In the genomic region with DNA sequence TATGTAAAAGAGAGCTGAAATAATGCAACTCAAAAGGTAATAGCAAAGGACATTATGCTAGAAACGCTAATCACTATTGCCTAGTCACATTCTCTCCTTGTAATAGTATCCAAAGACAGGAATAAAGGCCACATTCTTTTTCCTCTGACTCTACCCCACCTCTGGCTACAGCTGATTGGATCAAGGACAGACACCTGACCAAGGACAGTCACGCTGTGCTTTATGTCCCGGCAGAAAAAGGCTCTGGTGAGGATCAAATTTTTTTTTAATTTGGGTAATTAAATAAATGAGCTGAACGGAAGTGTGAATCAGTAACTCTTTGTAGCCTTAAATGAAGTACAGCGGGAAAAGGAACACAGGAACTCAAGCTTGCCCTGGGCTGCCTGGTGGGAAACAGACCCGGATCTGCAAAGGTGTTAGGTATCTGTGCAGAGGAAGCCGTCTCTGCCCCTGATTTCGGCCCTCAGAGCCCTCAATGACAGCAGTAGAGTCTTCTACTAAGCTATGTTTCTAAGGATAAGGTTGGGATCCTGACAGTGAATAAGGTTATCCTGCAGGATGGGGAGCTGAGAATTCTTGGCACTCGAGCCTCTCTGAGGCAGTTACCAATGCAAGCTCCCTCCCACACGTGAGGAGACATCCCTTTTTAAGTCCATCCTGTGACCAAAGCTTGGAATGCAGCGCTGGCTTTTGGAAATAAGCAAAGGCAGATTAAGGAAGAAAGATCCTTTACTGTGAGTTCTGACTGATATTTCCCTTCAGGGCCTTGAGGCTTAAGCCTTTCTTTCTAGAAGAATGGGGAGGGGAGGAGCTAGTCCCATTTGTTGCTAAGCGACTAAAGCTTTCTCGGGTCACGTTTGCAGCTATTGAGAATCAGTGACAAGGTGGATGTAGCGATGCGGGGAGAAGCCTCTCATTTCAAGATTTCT, we compare ENCODE assay signal across 11 cellular contexts. TPM values are rescaled to one million over a fixed set of nuclear protein-coding genes. Genes with fewer than 3 reads are reported as not detected.
DNase-seq lines count a peak whose midpoint lies in the region; ATAC-seq and TF ChIP-seq lines count a peak whose summit lies in the region.
"Had no signal": no experiment of that assay in that cellular context is flagged by ENCODE, and none has a peak within 500 bp of the region (broad histone marks: within the 10 kb centered on the region; RNA-seq: fewer than 3 reads in every experiment).

No MANE protein-coding gene starts in this region.

- H3K4me2 ChIP-seq in osteoblast (ENCODE audit: insufficient read depth, low read length) = peak overlapping the region; percentile 40

- no peaks in the 10 kb centered on the region for H3K4me1 Mint-ChIP-seq in stimulated activated naive CD8-positive, alpha-beta T cell treated with anti-CD3 and anti-CD28 coated beads, Interleukin-15, amount 100 ng/mL, for 72 hours
- H3K4me1 Mint-ChIP-seq: activated CD4-positive, alpha-beta memory T cell treated with anti-CD3 and anti-CD28 coated beads, Interleukin-2, amount 10 ng/mL, durations not matched to agents 7 days and 5 days had no signal

- no peak overlapping the region for H3K4me3 Mint-ChIP-seq in stimulated activated naive CD8-positive, alpha-beta T cell treated with anti-CD3 and anti-CD28 coated beads, Interleukin-15, amount 100 ng/mL, for 72 hours
- H3K4me3 Mint-ChIP-seq: activated CD4-positive, alpha-beta memory T cell treated with anti-CD3 and anti-CD28 coated beads, Interleukin-2, amount 10 ng/mL, durations not matched to agents 7 days and 5 days had no signal

- TF ChIP-seq CTCF in GM12865 (IDR thresholded peaks at IDR 0.05; ENCODE audit: insufficient read depth, low read depth, low read length, missing control alignments) (no peak), osteoblast (IDR thresholded peaks at IDR 0.05; ENCODE audit: extremely low read depth, low read depth, low read length) (no peak)

- H3K4me1 ChIP-seq in osteoblast (ENCODE audit: insufficient read depth, low read length) = peaks cover 25% of the 10 kb centered on the region
- H3K4me1 ChIP-seq: colonic mucosa had no signal

- H4K20me1 ChIP-seq in osteoblast (ENCODE audit: insufficient read depth, low read length) = no peaks in the 10 kb centered on the region

- no peaks in the 10 kb centered on the region for H3K9me3 ChIP-seq in osteoblast (ENCODE audit: low read depth, low read length)
- H3K9me3 ChIP-seq: colonic mucosa had no signal

- H3K27ac ChIP-seq in osteoblast (ENCODE audit: low read depth, low read length) = peak overlapping the region; percentile 11
- H3K27ac ChIP-seq: colonic mucosa had no signal

- H3K79me2 ChIP-seq in osteoblast (ENCODE audit: insufficient read depth, low read length) = no peaks in the 10 kb centered on the region

- no peak overlapping the region for H3K27ac Mint-ChIP-seq in stimulated activated naive CD8-positive, alpha-beta T cell treated with anti-CD3 and anti-CD28 coated beads, Interleukin-15, amount 100 ng/mL, for 72 hours
- H3K27ac Mint-ChIP-seq: activated CD4-positive, alpha-beta memory T cell treated with anti-CD3 and anti-CD28 coated beads, Interleukin-2, amount 10 ng/mL, durations not matched to agents 7 days and 5 days had no signal

- no peak for ATAC-seq in GM21529 (IDR thresholded peaks at IDR 0.05; ENCODE audit: unreplicated experiment)
- no peak for ATAC-seq in GM19455 (IDR thresholded peaks at IDR 0.05; ENCODE audit: unreplicated experiment)
- no peak for ATAC-seq in stimulated activated naive CD8-positive, alpha-beta T cell treated with anti-CD3 and anti-CD28 coated beads, Interleukin-15, amount 100 ng/mL, for 72 hours

- H3K27me3 ChIP-seq in osteoblast (ENCODE audit: insufficient read depth, low read length) = no peaks in the 10 kb centered on the region
- H3K27me3 ChIP-seq: colonic mucosa had no signal

- H3K4me3 ChIP-seq in GM12865 (ENCODE audit: low read depth, low read length) (no peak overlapping the region), osteoblast (ENCODE audit: insufficient read depth, low read length) (no peak overlapping the region)
- H3K4me3 ChIP-seq: colonic mucosa had no signal

- no peaks in the 10 kb centered on the region for H3K9me3 Mint-ChIP-seq in stimulated activated naive CD8-positive, alpha-beta T cell treated with anti-CD3 and anti-CD28 coated beads, Interleukin-15, amount 100 ng/mL, for 72 hours
- H3K9me3 Mint-ChIP-seq: activated CD4-positive, alpha-beta memory T cell treated with anti-CD3 and anti-CD28 coated beads, Interleukin-2, amount 10 ng/mL, durations not matched to agents 7 days and 5 days had no signal

- no peaks in the 10 kb centered on the region for H3K27me3 Mint-ChIP-seq in stimulated activated naive CD8-positive, alpha-beta T cell treated with anti-CD3 and anti-CD28 coated beads, Interleukin-15, amount 100 ng/mL, for 72 hours
- H3K27me3 Mint-ChIP-seq: activated CD4-positive, alpha-beta memory T cell treated with anti-CD3 and anti-CD28 coated beads, Interleukin-2, amount 10 ng/mL, durations not matched to agents 7 days and 5 days had no signal

- H2AFZ ChIP-seq in osteoblast (ENCODE audit: low read length) = peak overlapping the region; percentile 88

- DNase-seq in GM12865 (ENCODE audit: low read depth) = peak; percentile 5
- peak; percentile 44 for DNase-seq in NCI-H748 treated with DMSO at 0.1 percent for 48 hours (lab: John Stamatoyannopoulos, UW)
- DNase-seq in fibroblast of gingiva (ENCODE audit: low read depth) = peak; percentile 27
- no peak for DNase-seq in osteoblast (ENCODE audit: insufficient read length, low spot score, missing footprints)
- DNase-seq in D341Med (ENCODE audit: low spot score) = no peak
- DNase-seq in stimulated activated naive CD8-positive, alpha-beta T cell treated with anti-CD3 and anti-CD28 coated beads, Interleukin-15, amount 100 ng/mL, for 72 hours = no peak
- DNase-seq: activated CD4-positive, alpha-beta memory T cell treated with anti-CD3 and anti-CD28 coated beads, Interleukin-2, amount 10 ng/mL, durations not matched to agents 7 days and 5 days; colonic mucosa; NCI-H1694 treated with DMSO at 0.1 percent for 48 hours had no signal

- no peaks in the 10 kb centered on the region for H3K36me3 ChIP-seq in osteoblast (ENCODE audit: insufficient read depth, low read length)
- H3K36me3 ChIP-seq: colonic mucosa had no signal

RNA-seq across cellular contexts. Expression of gene IKZF2, which starts 37.8 kb away (rescaled TPM):
- 10.3 and 11.9 TPM in 2 replicates for total RNA-seq in osteoblast

Comparison
In these comparisons a context has a peak if more than half of its experiments do, and no peak if none do; other contexts are left out.
1. DNase-seq: peak in GM12865 (single experiment), NCI-H748 treated with DMSO at 0.1 percent for 48 hours (single experiment) and fibroblast of gingiva (single experiment); none in osteoblast (single experiment), D341Med (single experiment) and stimulated activated naive CD8-positive, alpha-beta T cell treated with anti-CD3 and anti-CD28 coated beads, Interleukin-15, amount 100 ng/mL, for 72 hours (0 of 2).